ENCODE assay signal across 7 cellular contexts in the genomic region with DNA sequence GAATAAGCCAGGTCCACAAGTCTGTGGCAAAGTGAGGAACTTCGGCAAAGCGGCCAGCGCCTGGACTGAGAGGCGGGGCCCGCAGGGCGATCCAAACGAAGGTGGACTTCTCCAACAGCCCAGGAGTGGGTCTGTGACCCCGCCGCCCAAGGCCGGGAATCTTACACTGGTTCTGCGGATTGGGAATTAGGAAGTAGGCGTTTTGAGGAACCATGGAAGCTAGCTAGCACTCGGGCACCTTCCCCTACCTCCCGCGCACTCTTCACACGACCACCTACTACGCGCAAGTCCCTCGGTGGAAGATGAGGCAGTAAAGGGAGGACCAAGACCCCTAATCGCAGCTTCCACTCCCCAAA. TPM values are rescaled to one million over a fixed set of nuclear protein-coding genes. Genes with fewer than 3 reads are reported as not detected.
DNase-seq lines count a peak whose midpoint lies in the region; ATAC-seq and TF ChIP-seq lines count a peak whose summit lies in the region.
"Had no signal": no experiment of that assay in that cellular context is flagged by ENCODE, and none has a peak within 500 bp of the region (broad histone marks: within the 10 kb centered on the region; RNA-seq: fewer than 3 reads in every experiment).

No MANE protein-coding gene starts in this region.

- H3K4me1 ChIP-seq in HUES6 (ENCODE audit: control insufficient read depth, insufficient read depth, low read length) (peaks cover 13% of the 10 kb centered on the region), colonic mucosa (peaks cover 22% of the 10 kb centered on the region)

- H3K9me3 ChIP-seq in HUES6 (ENCODE audit: control insufficient read depth, insufficient read depth, low read depth, low read length) (no peaks in the 10 kb centered on the region), colonic mucosa (no peaks in the 10 kb centered on the region)

- intact Hi-C loops in colonic mucosa (cut with DNase I) (no loop called here), posterior vena cava (cut with DNase I) (loop anchor here in 1 of 2 donors (5.0 kb wide), 1 partner anchor 65 kb away; a partner anchor contains a TSS)

- peak overlapping the region; percentile 40 for H3K9ac ChIP-seq in HUES6 (ENCODE audit: low read length)
- H3K9ac ChIP-seq in colonic mucosa (ENCODE audit: low read depth in 2 of 2, low read length in 2 of 2), result peak overlapping the region; percentile 75 to 90

- no peak for TF ChIP-seq CTCF in colonic mucosa (IDR thresholded peaks at IDR 0.05)

- H3K27ac ChIP-seq in HUES6 (ENCODE audit: low read depth, low read length), result no peak overlapping the region
- peak overlapping the region; percentile 71 for H3K27ac ChIP-seq in colonic mucosa

- peaks cover 25% of the 10 kb centered on the region for H3K36me3 ChIP-seq in HUES6 (ENCODE audit: control insufficient read depth, insufficient read depth, low read length)
- H3K36me3 ChIP-seq in colonic mucosa, result peaks cover 9% of the 10 kb centered on the region

- no peak for ATAC-seq in GM18909 (IDR thresholded peaks at IDR 0.05; ENCODE audit: poor library complexity, unreplicated experiment)

- no peak for DNase-seq in colonic mucosa
- DNase-seq in posterior vena cava (ENCODE audit: low spot score), result peak; percentile 82
- DNase-seq in GF-D8 (lab: John Stamatoyannopoulos, UW), result no peak
- no peak for DNase-seq in activated CD4-positive, CD25-positive, alpha-beta regulatory T cell (lab: John Stamatoyannopoulos, UW)

- H3K27me3 ChIP-seq in HUES6 (ENCODE audit: control insufficient read depth, insufficient read depth, low read length) (peaks cover 22% of the 10 kb centered on the region), colonic mucosa (no peaks in the 10 kb centered on the region)

- H3K4me3 ChIP-seq in HUES6 (ENCODE audit: low read depth, low read length), result peak overlapping the region; percentile 89
- H3K4me3 ChIP-seq in colonic mucosa, result peak overlapping the region; percentile 80

RNA-seq across cellular contexts. Expression of a gene that starts 0.6 kb away (rescaled TPM):
- 100 to 1,000 TPM; 150 to 178 TPM for total RNA-seq in colonic mucosa
- 10 to 100 TPM; 90.2 to 93.3 TPM for total RNA-seq in posterior vena cava

RNA-seq across cellular contexts. Expression of a gene that starts 2.2 kb away (rescaled TPM):
- total RNA-seq in colonic mucosa, result 10 to 100 TPM; 18.6 to 21.4 TPM
- total RNA-seq in posterior vena cava, result 10 to 100 TPM in 1 of 2 donors, 1 to 10 TPM in 1; 9.6 to 11.0 TPM

RNA-seq across cellular contexts. Expression of a gene that starts 5.9 kb away (rescaled TPM):
- total RNA-seq in colonic mucosa (1 to 10 TPM in 1 of 2 donors, not detected in 1; 1.3 TPM), posterior vena cava (under 1 TPM; 0.33 to 0.46 TPM)

RNA-seq across cellular contexts. Expression of a gene that starts 30.3 kb away (rescaled TPM):
- total RNA-seq in colonic mucosa, result under 1 TPM; 0.67 to 0.88 TPM
- total RNA-seq in posterior vena cava, result not detected
- total RNA-seq: HT1080 had no signal
